ENCODE assay signal across 8 cellular contexts in genomic region chr12:12267801-12268200, GRCh38. TPM values are rescaled to one million over a fixed set of nuclear protein-coding genes. Genes with fewer than 3 reads are reported as not detected.
A peak's percentile ranks its signal among the peaks of the same experiment; 100 is the strongest.
DNase-seq lines count a peak whose midpoint lies in the region; ATAC-seq and TF ChIP-seq lines count a peak whose summit lies in the region.

No MANE protein-coding gene starts in this region.

- H3K27ac ChIP-seq in OCI-LY1 (ENCODE audit: low read depth, low read length, poor library complexity, severe bottlenecking) = no peak overlapping the region
- H3K27ac ChIP-seq in trophoblast cell (ENCODE audit: low read depth, low read length) = no peak overlapping the region

- no peak overlapping the region for H2AK5ac ChIP-seq in trophoblast cell (ENCODE audit: low read length)

- no peaks in the 10 kb centered on the region for H3K9me2 ChIP-seq in OCI-LY1 (ENCODE audit: low read depth, low read length)

- H3K79me2 ChIP-seq in OCI-LY1 (ENCODE audit: insufficient read depth, low read length) (no peaks in the 10 kb centered on the region), trophoblast cell (ENCODE audit: control insufficient read depth, insufficient read depth, low read length, poor library complexity) (peaks cover 16% of the 10 kb centered on the region)

- no peak overlapping the region for H4K91ac ChIP-seq in trophoblast cell (ENCODE audit: low read depth, low read length)

- no peak overlapping the region for H3K27ac Mint-ChIP-seq in activated CD8-positive, alpha-beta memory T cell treated with anti-CD3 and anti-CD28 coated beads, Interleukin-2, amount 10 ng/mL, durations not matched to agents 7 days and 5 days
- H3K27ac Mint-ChIP-seq in endothelial cell (ENCODE audit: unreplicated experiment) = peak overlapping the region; percentile 99

- no peak overlapping the region for H2BK120ac ChIP-seq in trophoblast cell (ENCODE audit: insufficient read depth, low read length, poor library complexity)

- TF ChIP-seq CTCF in OCI-LY1 (IDR thresholded peaks at IDR 0.05; ENCODE audit: low read length) = no peak
- TF ChIP-seq CTCF in endothelial cell (IDR thresholded peaks at IDR 0.05; ENCODE audit: unreplicated experiment) = no peak

- peaks cover 11% of the 10 kb centered on the region for H3K4me1 Mint-ChIP-seq in activated CD8-positive, alpha-beta memory T cell treated with anti-CD3 and anti-CD28 coated beads, Interleukin-2, amount 10 ng/mL, durations not matched to agents 7 days and 5 days
- H3K4me1 Mint-ChIP-seq in endothelial cell (ENCODE audit: unreplicated experiment) = peaks cover 22% of the 10 kb centered on the region

- H3K4me3 Mint-ChIP-seq in activated CD8-positive, alpha-beta memory T cell treated with anti-CD3 and anti-CD28 coated beads, Interleukin-2, amount 10 ng/mL, durations not matched to agents 7 days and 5 days = peak overlapping the region; percentile 41
- H3K4me3 Mint-ChIP-seq in endothelial cell (ENCODE audit: unreplicated experiment) = peak overlapping the region; percentile 95

- no peak overlapping the region for H2BK12ac ChIP-seq in trophoblast cell (ENCODE audit: low read length)

- H2AFZ ChIP-seq in OCI-LY1 (ENCODE audit: low read length) = no peak overlapping the region
- H2AFZ ChIP-seq in trophoblast cell (ENCODE audit: insufficient read depth, low read length, poor library complexity) = no peak overlapping the region

- CTCF ChIA-PET in activated CD8-positive, alpha-beta memory T cell treated with anti-CD3 and anti-CD28 coated beads, Interleukin-2, amount 10 ng/mL, durations not matched to agents 7 days and 5 days (lab: Charles Lee) = interaction anchor here (0.7 to 1.3 kb wide), 2 partner anchors 60 to 686 kb away, joined by 3 read pairs; no protein-coding TSS in a partner anchor

- peaks cover 59% of the 10 kb centered on the region for H3K27me3 Mint-ChIP-seq in activated CD8-positive, alpha-beta memory T cell treated with anti-CD3 and anti-CD28 coated beads, Interleukin-2, amount 10 ng/mL, durations not matched to agents 7 days and 5 days
- H3K27me3 Mint-ChIP-seq in endothelial cell (ENCODE audit: unreplicated experiment) = no peaks in the 10 kb centered on the region

- no peak overlapping the region; the same call in 1 of the 2 replicates for H3K9ac ChIP-seq in OCI-LY1 (ENCODE audit: low read length)
- no peak overlapping the region for H3K9ac ChIP-seq in trophoblast cell (ENCODE audit: low read length)

- H4K12ac ChIP-seq in trophoblast cell (ENCODE audit: low read depth, low read length) = no peak overlapping the region

- H3K36me3 ChIP-seq in OCI-LY1 (ENCODE audit: insufficient read depth, low read length) (no peaks in the 10 kb centered on the region), trophoblast cell (ENCODE audit: control insufficient read depth in 1 of 2, insufficient read depth in 2 of 2, low read length in 2 of 2) (peaks cover 0 to 3% of the 10 kb centered on the region in 2 experiments)

- no peaks in the 10 kb centered on the region for H4K20me1 ChIP-seq in OCI-LY1 (ENCODE audit: insufficient read depth, low read length)

- H4K8ac ChIP-seq in trophoblast cell (ENCODE audit: low read depth, low read length) = peak overlapping the region; percentile 0

- no peaks in the 10 kb centered on the region for H3K27me3 ChIP-seq in OCI-LY1 (ENCODE audit: insufficient read depth, low read length)
- H3K27me3 ChIP-seq in trophoblast cell (ENCODE audit: insufficient read depth, low read length) = no peaks in the 10 kb centered on the region

- H2BK5ac ChIP-seq in trophoblast cell (ENCODE audit: low read depth, low read length, poor library complexity) = no peak overlapping the region

- no peak for ATAC-seq in activated CD8-positive, alpha-beta memory T cell treated with anti-CD3 and anti-CD28 coated beads, Interleukin-2, amount 10 ng/mL, durations not matched to agents 7 days and 5 days
- no peak for ATAC-seq in GM18909 (IDR thresholded peaks at IDR 0.05; ENCODE audit: poor library complexity, unreplicated experiment)

- no peak overlapping the region for H3K23ac ChIP-seq in trophoblast cell (ENCODE audit: low read length)

- H3K4me1 ChIP-seq in OCI-LY1 (ENCODE audit: insufficient read depth, low read length, severe bottlenecking) (peaks cover 18% of the 10 kb centered on the region), trophoblast cell (ENCODE audit: control insufficient read depth in 1 of 2, insufficient read depth in 2 of 2, low read length in 2 of 2) (peaks cover 0 to 4% of the 10 kb centered on the region in 2 experiments)

- H3K4ac ChIP-seq in trophoblast cell (ENCODE audit: low read depth, low read length) = no peak overlapping the region

- H3K9me3 Mint-ChIP-seq in activated CD8-positive, alpha-beta memory T cell treated with anti-CD3 and anti-CD28 coated beads, Interleukin-2, amount 10 ng/mL, durations not matched to agents 7 days and 5 days (ENCODE audit: low read depth) = no peaks in the 10 kb centered on the region
- H3K9me3 Mint-ChIP-seq in endothelial cell (ENCODE audit: unreplicated experiment) = no peaks in the 10 kb centered on the region

- peaks cover 11% of the 10 kb centered on the region for H3K79me1 ChIP-seq in trophoblast cell (ENCODE audit: low read length)

- H3K4me2 ChIP-seq in OCI-LY1 (ENCODE audit: low read length) (peak overlapping the region; percentile 63), trophoblast cell (ENCODE audit: low read length) (peak overlapping the region; percentile 89)

- WGBS in trophoblast cell (ENCODE audit: extremely low coverage, insufficient coverage, insufficient read length) = no CpG with 5 or more reads among the region's 5 CpGs

- H3K18ac ChIP-seq in trophoblast cell (ENCODE audit: low read length) = no peak overlapping the region

- H3K9me3 ChIP-seq in OCI-LY1 (ENCODE audit: low read length) (no peaks in the 10 kb centered on the region), trophoblast cell (ENCODE audit: insufficient read depth, low read depth, low read length) (no peaks in the 10 kb centered on the region)

- H3K4me3 ChIP-seq in OCI-LY1 (ENCODE audit: low read depth, low read length, poor library complexity, severe bottlenecking) = peak overlapping the region; percentile 65
- H3K4me3 ChIP-seq in trophoblast cell (ENCODE audit: low read depth, low read length) = no peak overlapping the region

- no peak overlapping the region for H3K14ac ChIP-seq in trophoblast cell (ENCODE audit: low read length)

- DNase-seq in activated CD8-positive, alpha-beta memory T cell treated with anti-CD3 and anti-CD28 coated beads, Interleukin-2, amount 10 ng/mL, durations not matched to agents 7 days and 5 days = no peak
- no peak for DNase-seq in activated CD8-positive, alpha-beta memory T cell treated with anti-CD3 and anti-CD28 coated beads for 24 hours
- peak; percentile 8 for DNase-seq in endothelial cell (ENCODE audit: low spot score)
- DNase-seq in trophoblast cell = no peak
- no peak for DNase-seq in hippocampal formation (lab: John Stamatoyannopoulos, UW)
- DNase-seq in stimulated activated naive CD4-positive, alpha-beta T cell treated with Interleukin-2 at 50 U/mL for 16 hours (lab: John Stamatoyannopoulos, UW) = no peak

- H3F3A ChIP-seq in OCI-LY1 (ENCODE audit: insufficient read depth, low read length) = no peaks in the 10 kb centered on the region

- H3K36me3 Mint-ChIP-seq in activated CD8-positive, alpha-beta memory T cell treated with anti-CD3 and anti-CD28 coated beads, Interleukin-2, amount 10 ng/mL, durations not matched to agents 7 days and 5 days = no peaks in the 10 kb centered on the region
- peaks cover 10% of the 10 kb centered on the region for H3K36me3 Mint-ChIP-seq in endothelial cell (ENCODE audit: low read depth, unreplicated experiment)

RNA-seq across cellular contexts. Expression of gene LRP6, which starts 1.0 kb away (rescaled TPM):
- under 1 TPM in 1 of 2 experiments, not detected in 1; 0.28 TPM for total RNA-seq in activated CD8-positive, alpha-beta memory T cell treated with anti-CD3 and anti-CD28 coated beads, Interleukin-2, amount 10 ng/mL, durations not matched to agents 7 days and 5 days
- 82.9 TPM for total RNA-seq in endothelial cell (ENCODE audit: unreplicated experiment)
- 10.0 and 10.6 TPM in 2 replicates for polyA plus RNA-seq in trophoblast cell (2013)

Comparison
In these comparisons a context has a peak if more than half of its experiments do, and no peak if none do; other contexts are left out.
1. RNA of gene LRP6, which starts 1.0 kb away (total RNA-seq): 82.9 TPM in endothelial cell (single experiment); 0.28 TPM in activated CD8-positive, alpha-beta memory T cell treated with anti-CD3 and anti-CD28 coated beads, Interleukin-2, amount 10 ng/mL, durations not matched to agents 7 days and 5 days; every median in the first group is over 10 times any median in the second.